ENCODE assay signal across 28 cellular contexts in genomic region chr9:93492327-93492726, GRCh38. TPM values are rescaled to one million over a fixed set of nuclear protein-coding genes. Genes with fewer than 3 reads are reported as not detected.
DNase-seq lines count a peak whose midpoint lies in the region; ATAC-seq, FAIRE-seq and TF ChIP-seq lines count a peak whose summit lies in the region.
"Had no signal": no experiment of that assay in that cellular context is flagged by ENCODE, and none has a peak within 500 bp of the region (broad histone marks: within the 10 kb centered on the region; RNA-seq: fewer than 3 reads in every experiment).

No MANE protein-coding gene starts in this region.

- no peaks in the 10 kb centered on the region for H3K27me3 Mint-ChIP-seq in activated T-helper 1 cell treated with anti-CD3 and anti-CD28 coated beads, Interleukin-12 subunit alpha, Interleukin-12 subunit beta, Interleukin-2, Interleukin-4 antibody, amounts not matched to agents 30 ng/mL and 10 ng/mL and 1 ng/mL, durations not matched to agents 14 hours and 24 hours and 36 hours (ENCODE audit: insufficient read depth)

- H3K27ac Mint-ChIP-seq in activated T-helper 1 cell treated with anti-CD3 and anti-CD28 coated beads, Interleukin-12 subunit alpha, Interleukin-12 subunit beta, Interleukin-2, Interleukin-4 antibody, amounts not matched to agents 30 ng/mL and 10 ng/mL and 1 ng/mL, durations not matched to agents 14 hours and 24 hours and 36 hours = no peak overlapping the region
- H3K27ac Mint-ChIP-seq: CD8-positive, alpha-beta T cell had no signal

- TF ChIP-seq CTCF in D721Med (IDR thresholded peaks at IDR 0.05; ENCODE audit: insufficient read depth, missing control alignments) = no peak
- no peak for TF ChIP-seq CTCF in fibroblast of villous mesenchyme (IDR thresholded peaks at IDR 0.05; ENCODE audit: insufficient read depth, low read depth, low read length)
- TF ChIP-seq CTCF in psoas muscle (IDR thresholded peaks at IDR 0.05) = no peak
- no peak for TF ChIP-seq CTCF in testis (IDR thresholded peaks at IDR 0.05)
- TF ChIP-seq CTCF in foreskin keratinocyte (conservative IDR thresholded peaks at IDR 0.05) = no peak

- peaks cover 26% of the 10 kb centered on the region for H3K4me1 ChIP-seq in psoas muscle
- H3K4me1 ChIP-seq in testis = no peaks in the 10 kb centered on the region
- H3K4me1 ChIP-seq in foreskin keratinocyte = peaks cover 11% of the 10 kb centered on the region
- H3K4me1 ChIP-seq: Caco-2, SJSA1 had no signal

- H3K27me3 ChIP-seq in psoas muscle (ENCODE audit: insufficient read depth in 3 of 3, low read length in 2 of 3) = no peaks in the 10 kb centered on the region
- H3K27me3 ChIP-seq in testis = no peaks in the 10 kb centered on the region
- no peaks in the 10 kb centered on the region for H3K27me3 ChIP-seq in foreskin keratinocyte
- H3K27me3 ChIP-seq: MG63, SJSA1 had no signal

- intact Hi-C loops in psoas muscle (cut with DNase I) (no loop called here), testis (cut with DNase I; ENCODE audit: low total_unique reads) (no loop called here)
- intact Hi-C loops in activated T-helper 1 cell treated with anti-CD3 and anti-CD28 coated beads, Interleukin-12 subunit alpha, Interleukin-12 subunit beta, Interleukin-2, Interleukin-4 antibody, amounts not matched to agents 30 ng/mL and 10 ng/mL and 1 ng/mL, durations not matched to agents 14 hours and 24 hours and 36 hours (cut with micrococcal nuclease) = no loop called here

- DNase-seq in D721Med (ENCODE audit: insufficient read length, low spot score) (peak; percentile 32), NCI-H82 (lab: John Stamatoyannopoulos, UW) (peak; percentile 80), fibroblast of villous mesenchyme (ENCODE audit: low read depth) (peak; percentile 81), psoas muscle (no peak), testis (no peak), foreskin keratinocyte (no peak)
- no peak for DNase-seq in activated T-helper 1 cell treated with anti-CD3 and anti-CD28 coated beads, Interleukin-12 subunit alpha, Interleukin-12 subunit beta, Interleukin-2, Interleukin-4 antibody, amounts not matched to agents 30 ng/mL and 10 ng/mL and 1 ng/mL, durations not matched to agents 14 hours and 24 hours and 36 hours (ENCODE audit: low spot score)
- DNase-seq: C1 segment of cervical spinal cord; Caco-2; CD8-positive, alpha-beta T cell; DMS 273 treated with DMSO at 0.1 percent for 48 hours; DMS79; EL; GDM1; IMR-90; KG1; MG63; NCI-H1105 treated with DMSO at 0.1 percent for 48 hours; NCI-H146; NCI-H2029; NCI-H226; NCI-H510A; NCI-H69 had no signal

- ATAC-seq in psoas muscle (peak; percentile 29 to 94 (median 68)), foreskin keratinocyte (no peak)
- ATAC-seq: CD8-positive, alpha-beta T cell; GM12878; HCT116 had no signal

- peaks cover 42% of the 10 kb centered on the region for H3K36me3 Mint-ChIP-seq in activated T-helper 1 cell treated with anti-CD3 and anti-CD28 coated beads, Interleukin-12 subunit alpha, Interleukin-12 subunit beta, Interleukin-2, Interleukin-4 antibody, amounts not matched to agents 30 ng/mL and 10 ng/mL and 1 ng/mL, durations not matched to agents 14 hours and 24 hours and 36 hours (ENCODE audit: low read depth)

- 28 to 39% (median 33%) methylated on average over 5 of the region's 5 CpGs for WGBS in psoas muscle, 3 donors
- 59 to 60% methylated on average over 5 of the region's 5 CpGs for WGBS in testis, 2 donors

- H3K27ac ChIP-seq in psoas muscle (peak overlapping the region; percentile 63), testis (no peak overlapping the region), foreskin keratinocyte (no peak overlapping the region)
- H3K27ac ChIP-seq: SJSA1 had no signal

- peaks cover 0 to 18% of the 10 kb centered on the region in 2 donors for H3K36me3 ChIP-seq in psoas muscle (ENCODE audit: insufficient read depth in 1 of 2, low read depth in 1 of 2)
- no peaks in the 10 kb centered on the region for H3K36me3 ChIP-seq in testis (ENCODE audit: low read depth, missing control alignments)

- no peak overlapping the region for H3K4me3 ChIP-seq in fibroblast of villous mesenchyme (ENCODE audit: low read depth, low read length)
- no peak overlapping the region for H3K4me3 ChIP-seq in psoas muscle
- H3K4me3 ChIP-seq in testis = no peak overlapping the region
- H3K4me3 ChIP-seq: GM12878, MG63, SJSA1 had no signal

- no peak for FAIRE-seq in D721Med (lab: Jason Lieb, UNC)
- FAIRE-seq: GM12878, H1, RCC 7860 had no signal

- no peak for TF ChIP-seq POLR2A in testis (IDR thresholded peaks at IDR 0.05)

- peaks cover 16% of the 10 kb centered on the region for H3K4me1 Mint-ChIP-seq in activated T-helper 1 cell treated with anti-CD3 and anti-CD28 coated beads, Interleukin-12 subunit alpha, Interleukin-12 subunit beta, Interleukin-2, Interleukin-4 antibody, amounts not matched to agents 30 ng/mL and 10 ng/mL and 1 ng/mL, durations not matched to agents 14 hours and 24 hours and 36 hours (ENCODE audit: low read depth)

- no peak overlapping the region for H3K4me3 Mint-ChIP-seq in activated T-helper 1 cell treated with anti-CD3 and anti-CD28 coated beads, Interleukin-12 subunit alpha, Interleukin-12 subunit beta, Interleukin-2, Interleukin-4 antibody, amounts not matched to agents 30 ng/mL and 10 ng/mL and 1 ng/mL, durations not matched to agents 14 hours and 24 hours and 36 hours
- H3K4me3 Mint-ChIP-seq: CD8-positive, alpha-beta T cell had no signal

- no peaks in the 10 kb centered on the region for H3K9me3 Mint-ChIP-seq in activated T-helper 1 cell treated with anti-CD3 and anti-CD28 coated beads, Interleukin-12 subunit alpha, Interleukin-12 subunit beta, Interleukin-2, Interleukin-4 antibody, amounts not matched to agents 30 ng/mL and 10 ng/mL and 1 ng/mL, durations not matched to agents 14 hours and 24 hours and 36 hours
- H3K9me3 Mint-ChIP-seq: CD8-positive, alpha-beta T cell had no signal

- H3K9me3 ChIP-seq in psoas muscle (no peaks in the 10 kb centered on the region), testis (no peaks in the 10 kb centered on the region)
- H3K9me3 ChIP-seq: Caco-2, MG63, SJSA1 had no signal

RNA-seq across cellular contexts. Expression of gene FAM120AOS, which starts 38.9 kb away (rescaled TPM):
- total RNA-seq in fibroblast of villous mesenchyme (42.5 and 43.6 TPM in 2 replicates), psoas muscle (10 to 100 TPM; 26.8 to 35.1 (median 29.9) TPM), testis (10 to 100 TPM; 40.9 to 62.0 TPM), foreskin keratinocyte (21.4 and 22.7 TPM in 2 replicates)
- polyA plus RNA-seq in psoas muscle (10 to 100 TPM; 21.4 to 39.4 (median 25.4) TPM), testis (ENCODE audit: insufficient read depth, low read depth, low replicate concordance) (34.9 TPM), foreskin keratinocyte (17.2 and 18.8 TPM in 2 replicates)
- 31.2 and 38.8 TPM in 2 replicates for total RNA-seq in activated T-helper 1 cell treated with anti-CD3 and anti-CD28 coated beads, Interleukin-12 subunit alpha, Interleukin-12 subunit beta, Interleukin-2, Interleukin-4 antibody, amounts not matched to agents 30 ng/mL and 10 ng/mL and 1 ng/mL, durations not matched to agents 14 hours and 24 hours and 36 hours

RNA-seq across cellular contexts. Expression of gene FAM120A, which starts 40.8 kb away (rescaled TPM):
- total RNA-seq in fibroblast of villous mesenchyme (116 and 185 TPM in 2 replicates), psoas muscle (100 to 1,000 TPM in 3 of 4 donors, 10 to 100 TPM in 1; 67.1 to 126 (median 109) TPM), testis (10 to 100 TPM; 73.9 to 81.5 TPM), foreskin keratinocyte (110 and 122 TPM in 2 replicates)
- polyA plus RNA-seq in psoas muscle (10 to 100 TPM; 37.9 to 70.1 (median 49.3) TPM), testis (ENCODE audit: insufficient read depth, low read depth, low replicate concordance) (39.3 TPM), foreskin keratinocyte (34.5 and 41.6 TPM in 2 replicates)
- total RNA-seq in activated T-helper 1 cell treated with anti-CD3 and anti-CD28 coated beads, Interleukin-12 subunit alpha, Interleukin-12 subunit beta, Interleukin-2, Interleukin-4 antibody, amounts not matched to agents 30 ng/mL and 10 ng/mL and 1 ng/mL, durations not matched to agents 14 hours and 24 hours and 36 hours = 145 and 147 TPM in 2 replicates

Comparison
In these comparisons a context has a peak if more than half of its experiments do, and no peak if none do; other contexts are left out.
1. DNase-seq: peak in D721Med (single experiment), NCI-H82 (single experiment) and fibroblast of villous mesenchyme (single experiment); none in psoas muscle (0 of 2), testis (single experiment), foreskin keratinocyte (0 of 2) and activated T-helper 1 cell treated with anti-CD3 and anti-CD28 coated beads, Interleukin-12 subunit alpha, Interleukin-12 subunit beta, Interleukin-2, Interleukin-4 antibody, amounts not matched to agents 30 ng/mL and 10 ng/mL and 1 ng/mL, durations not matched to agents 14 hours and 24 hours and 36 hours (single experiment).